ENCODE assay signal across 1 cellular context in the genomic region with DNA sequence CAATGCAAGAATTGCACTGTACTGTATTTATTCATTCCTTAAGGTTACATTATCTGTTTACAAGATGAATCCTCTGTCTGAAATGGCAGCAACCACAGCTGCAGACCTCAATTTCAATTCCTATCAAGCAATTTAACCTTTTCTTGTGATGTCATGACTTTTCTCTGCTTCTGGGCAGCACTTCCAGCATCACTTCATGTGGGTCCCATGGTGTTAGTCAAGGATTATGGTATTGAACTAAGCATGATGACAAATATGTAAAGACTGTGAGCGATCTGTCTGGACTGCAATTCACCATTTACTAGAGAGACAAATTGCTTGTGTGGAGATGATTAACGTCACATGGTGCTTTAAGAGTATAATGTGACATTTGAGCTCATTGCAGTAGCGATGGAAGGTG.
A peak's percentile ranks its signal among the peaks of the same experiment; 100 is the strongest.
TF ChIP-seq lines count a peak whose summit lies in the region.

No MANE protein-coding gene starts in this region.

TF ChIP-seq in IMR-90, 13 proteins besides CTCF, POLR2A, EP300 and RAD21 (continued from another document):
- TF ChIP-seq, protein P1, sequence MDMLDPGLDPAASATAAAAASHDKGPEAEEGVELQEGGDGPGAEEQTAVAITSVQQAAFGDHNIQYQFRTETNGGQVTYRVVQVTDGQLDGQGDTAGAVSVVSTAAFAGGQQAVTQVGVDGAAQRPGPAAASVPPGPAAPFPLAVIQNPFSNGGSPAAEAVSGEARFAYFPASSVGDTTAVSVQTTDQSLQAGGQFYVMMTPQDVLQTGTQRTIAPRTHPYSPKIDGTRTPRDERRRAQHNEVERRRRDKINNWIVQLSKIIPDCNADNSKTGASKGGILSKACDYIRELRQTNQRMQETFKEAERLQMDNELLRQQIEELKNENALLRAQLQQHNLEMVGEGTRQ (IDR thresholded peaks at IDR 0.05; ENCODE audit: low read depth, low read length) = peak; percentile 25; the same call in 1 of the 2 replicates
